ENCODE assay signal across 1 cellular context in genomic region chr1:23177438-23178380, GRCh38.
TF ChIP-seq lines count a peak whose summit lies in the region.

No MANE protein-coding gene starts in this region.

TF ChIP-seq in HEK293, 187 proteins besides CTCF, POLR2A, EP300 and RAD21 (continued from another document and continues in another):
- TF ChIP-seq PRDM10 (tag by site-specific recombination; IDR thresholded peaks at IDR 0.05) = peak; percentile 67
- 0 out of 2 replicates have a peak, but pooled peaks have one; percentile 33 for TF ChIP-seq ZNF37A (tag by site-specific recombination; IDR thresholded peaks at IDR 0.05)
- TF ChIP-seq MYNN (tag by site-specific recombination; IDR thresholded peaks at IDR 0.05; ENCODE audit: borderline replicate concordance) = no peak
- peak; percentile 62; the same call in 1 of the 2 replicates for TF ChIP-seq ATF2 (tag by site-specific recombination; IDR thresholded peaks at IDR 0.05; ENCODE audit: low read depth)
- 0 out of 2 replicates have a peak, but pooled peaks have one; percentile 26 for TF ChIP-seq KLF1 (tag by site-specific recombination; IDR thresholded peaks at IDR 0.05)
- TF ChIP-seq ZNF366 (tag by site-specific recombination; conservative IDR thresholded peaks at IDR 0.05) = peak; percentile 42; the same call in 1 of the 2 replicates
- TF ChIP-seq ZBTB8A (tag by site-specific recombination; IDR thresholded peaks at IDR 0.05) = peak; percentile 50
- TF ChIP-seq ZNF10 (tag by site-specific recombination; IDR thresholded peaks at IDR 0.05) = peak; percentile 28; the same call in 1 of the 2 replicates
- peak; percentile 55; the same call in 1 of the 2 replicates for TF ChIP-seq MEIS1 (CRISPR knock-in tag; IDR thresholded peaks at IDR 0.05; ENCODE audit: borderline replicate concordance)
- TF ChIP-seq PBX3 (CRISPR knock-in tag; IDR thresholded peaks at IDR 0.05) = peak; percentile 88
- peak; percentile 97 for TF ChIP-seq ZSCAN30 (tag by site-specific recombination; IDR thresholded peaks at IDR 0.05)
- TF ChIP-seq KLF16 (tag by site-specific recombination; IDR thresholded peaks at IDR 0.05) = peak; percentile 60; the same call in 1 of the 2 replicates
- TF ChIP-seq ZNF660 (tag by site-specific recombination; IDR thresholded peaks at IDR 0.05) = peak; percentile 92; the same call in 1 of the 2 replicates
- TF ChIP-seq ZFP3 (tag by site-specific recombination; IDR thresholded peaks at IDR 0.05; ENCODE audit: low read depth) = no peak
- TF ChIP-seq ZSCAN4 (tag by site-specific recombination; IDR thresholded peaks at IDR 0.05) = peak; percentile 15; the same call in 1 of the 2 replicates
- TF ChIP-seq ZNF311 (tag by site-specific recombination; IDR thresholded peaks at IDR 0.05; ENCODE audit: borderline replicate concordance) = no peak
- TF ChIP-seq ZNF768 (tag by site-specific recombination; IDR thresholded peaks at IDR 0.05) = no peak
- TF ChIP-seq ZNF600 (tag by site-specific recombination; IDR thresholded peaks at IDR 0.05) = peak; percentile 76
- peak; percentile 70 for TF ChIP-seq SP7 (tag by site-specific recombination; IDR thresholded peaks at IDR 0.05)
- 0 out of 2 replicates have a peak, but pooled peaks have one; percentile 62 for TF ChIP-seq ZNF792 (tag by site-specific recombination; IDR thresholded peaks at IDR 0.05)
- peak; percentile 79 for TF ChIP-seq PATZ1 (tag by site-specific recombination; IDR thresholded peaks at IDR 0.05)
- TF ChIP-seq IKZF3 (tag by site-specific recombination; IDR thresholded peaks at IDR 0.05) = peak; percentile 79
- TF ChIP-seq ZNF580 (tag by site-specific recombination; IDR thresholded peaks at IDR 0.05) = no peak; the same call in none of the 2 replicates
- TF ChIP-seq ZNF184 (tag by site-specific recombination; IDR thresholded peaks at IDR 0.05) = 0 out of 2 replicates have a peak, but pooled peaks have one; percentile 14
- no peak for TF ChIP-seq ZNF514 (tag by site-specific recombination; IDR thresholded peaks at IDR 0.05)
- TF ChIP-seq ZXDB (tag by site-specific recombination; IDR thresholded peaks at IDR 0.05) = peak; percentile 49; the same call in 1 of the 2 replicates
- TF ChIP-seq ZBTB26 (tag by site-specific recombination; optimal IDR thresholded peaks at IDR 0.05) = peak; percentile 82
- TF ChIP-seq ZBTB11 (tag by site-specific recombination; conservative IDR thresholded peaks at IDR 0.05; ENCODE audit: low read depth) = peak; percentile 56
- TF ChIP-seq ZFP37 (tag by site-specific recombination; IDR thresholded peaks at IDR 0.05) = 0 out of 2 replicates have a peak, but pooled peaks have one; percentile 68
- TF ChIP-seq ZBTB20 (tag by site-specific recombination; IDR thresholded peaks at IDR 0.05) = peak; percentile 98
- no peak for TF ChIP-seq ZNF639 (tag by site-specific recombination; IDR thresholded peaks at IDR 0.05)
- peak; percentile 54 for TF ChIP-seq ZIC2 (tag by site-specific recombination; IDR thresholded peaks at IDR 0.05)
- 0 out of 2 replicates have a peak, but pooled peaks have one; percentile 22 for TF ChIP-seq ZNF16 (tag by site-specific recombination; IDR thresholded peaks at IDR 0.05; ENCODE audit: low read depth)
- peak; percentile 80 for TF ChIP-seq SP2 (tag by site-specific recombination; IDR thresholded peaks at IDR 0.05)
- TF ChIP-seq ZFHX2 (tag by site-specific recombination; conservative IDR thresholded peaks at IDR 0.05) = peak; percentile 58
- TF ChIP-seq ZNF426 (tag by site-specific recombination; IDR thresholded peaks at IDR 0.05) = no peak
- no peak for TF ChIP-seq ZSCAN5A (tag by site-specific recombination; IDR thresholded peaks at IDR 0.05)
- no peak for TF ChIP-seq ZNF266 (tag by site-specific recombination; IDR thresholded peaks at IDR 0.05; ENCODE audit: low read depth)
- TF ChIP-seq GLIS1 (tag by site-specific recombination; IDR thresholded peaks at IDR 0.05) = peak; percentile 57; the same call in 1 of the 2 replicates
- TF ChIP-seq ZBTB6 (tag by site-specific recombination; IDR thresholded peaks at IDR 0.05) = peak; percentile 31; the same call in 1 of the 2 replicates
- 0 out of 2 replicates have a peak, but pooled peaks have one; percentile 16 for TF ChIP-seq YY2 (tag by site-specific recombination; IDR thresholded peaks at IDR 0.05)
- TF ChIP-seq ZNF341 (tag by site-specific recombination; IDR thresholded peaks at IDR 0.05; ENCODE audit: low read depth) = peak; percentile 43; the same call in 1 of the 2 replicates
